ENCODE assay signal across 16 cellular contexts in genomic region chr17:68516732-68517131, GRCh38. TPM values are rescaled to one million over a fixed set of nuclear protein-coding genes. Genes with fewer than 3 reads are reported as not detected.
DNase-seq lines count a peak whose midpoint lies in the region; ATAC-seq and TF ChIP-seq lines count a peak whose summit lies in the region.
"Had no signal": no experiment of that assay in that cellular context is flagged by ENCODE, and none has a peak within 500 bp of the region (broad histone marks: within the 10 kb centered on the region; RNA-seq: fewer than 3 reads in every experiment).

No MANE protein-coding gene starts in this region.

- peaks cover 13 to 51% of the 10 kb centered on the region in 2 experiments for H3K79me1 ChIP-seq in IMR-90 (ENCODE audit: low read depth in 1 of 2, low read length in 2 of 2)

- intact Hi-C loops in IMR-90 (cut with micrococcal nuclease), result no loop called here

- POLR2A ChIA-PET in IMR-90 (lab: Charles Lee; ENCODE audit: unreplicated experiment) (no interaction called here), SK-N-SH (lab: Yijun Ruan, JAX) (no interaction called here)

- peaks cover 32% of the 10 kb centered on the region for H3K36me3 ChIP-seq in ACC112 (ENCODE audit: insufficient read depth, low read length)
- H3K36me3 ChIP-seq in IMR-90 (ENCODE audit: control insufficient read depth, insufficient read depth, low read length), result peaks cover 22% of the 10 kb centered on the region
- peaks cover 51 to 58% of the 10 kb centered on the region in 2 experiments for H3K36me3 ChIP-seq in SK-N-SH (replicated peaks in 1 of 2; ENCODE audit: control insufficient read depth in 1 of 2, insufficient read depth in 2 of 2, low read length in 1 of 2)

- CTCF ChIA-PET in IMR-90 (lab: Yijun Ruan, JAX) (no interaction called here), SK-N-SH (lab: Yijun Ruan, JAX) (interaction anchor here (0.9 kb wide), 1 partner anchor 9 kb away, joined by 4 read pairs; no protein-coding TSS in a partner anchor)

- H3K27ac ChIP-seq in ACC112 (ENCODE audit: low read depth, low read length) (peak overlapping the region; percentile 94; the same call in 1 of the 2 replicates), IMR-90 (ENCODE audit: insufficient read depth, low read length) (no peak overlapping the region), SK-N-SH (ENCODE audit: low read depth in 2 of 2, low read length in 1 of 2) (no peak overlapping the region)
- H3K27ac ChIP-seq: PC-9 had no signal

- no peak overlapping the region for H4K5ac ChIP-seq in IMR-90 (ENCODE audit: low read depth, low read length)

- no peak overlapping the region for H3K56ac ChIP-seq in IMR-90 (ENCODE audit: extremely low read depth, insufficient read depth, low read length)

- no peak for TF ChIP-seq POLR2A in IMR-90 (IDR thresholded peaks at IDR 0.05; ENCODE audit: low read depth, low read length)

- no peak for ATAC-seq in IMR-90 (ENCODE audit: low read depth)
- ATAC-seq: HCT116 had no signal

- no peak overlapping the region for H2BK120ac ChIP-seq in IMR-90 (ENCODE audit: low read depth, low read length)

- H3F3A ChIP-seq in SK-N-SH (replicated peaks; ENCODE audit: insufficient read depth), result peaks cover 3% of the 10 kb centered on the region

- H3K9ac ChIP-seq in IMR-90 (ENCODE audit: low read depth, low read length) (no peak overlapping the region), SK-N-SH (no peak overlapping the region)

- H2AK5ac ChIP-seq in IMR-90 (ENCODE audit: low read depth, low read length), result no peak overlapping the region

- H3K9me3 ChIP-seq in IMR-90 (ENCODE audit: control insufficient read depth, insufficient read depth, low read length), result no peaks in the 10 kb centered on the region
- H3K9me3 ChIP-seq in SK-N-SH, result no peaks in the 10 kb centered on the region

- H3K4me1 ChIP-seq in ACC112 (ENCODE audit: control insufficient read depth, insufficient read depth, low read length, unreplicated experiment) (peaks cover 23% of the 10 kb centered on the region), IMR-90 (ENCODE audit: control insufficient read depth, insufficient read depth, low read length) (peaks cover 1% of the 10 kb centered on the region; the same call in 1 of the 2 replicates), SK-N-SH (ENCODE audit: control insufficient read depth in 1 of 2, insufficient read depth in 2 of 2, low read depth in 1 of 2, low read length in 1 of 2) (peaks cover 17 to 21% of the 10 kb centered on the region in 2 experiments; a peak in 2 of 4 replicates)

- H2BK20ac ChIP-seq in IMR-90 (ENCODE audit: low read depth, low read length), result no peak overlapping the region

- BruUV-seq in IMR-90 (replicated peaks; lab: Mats Ljungman, UMichigan), result no TSS peak

- TF ChIP-seq CTCF in IMR-90 (conservative IDR thresholded peaks at IDR 0.05; ENCODE audit: low read depth, low read length) (no peak), fibroblast of the aortic adventitia (IDR thresholded peaks at IDR 0.05; ENCODE audit: insufficient read depth, low read length) (no peak), GM13977 (IDR thresholded peaks at IDR 0.05; ENCODE audit: extremely low read depth, insufficient read depth, missing control alignments) (no peak), SK-N-SH (IDR thresholded peaks at IDR 0.05) (no peak)

- DNase-seq in IMR-90, result peak; percentile 15
- peak; percentile 21 for DNase-seq in fibroblast of the aortic adventitia (ENCODE audit: low read depth)
- DNase-seq in renal cortical epithelial cell (ENCODE audit: low read depth), result peak; percentile 42
- no peak for DNase-seq in GM13977 (ENCODE audit: low spot score)
- DNase-seq in SK-N-SH, result no peak
- DNase-seq in KG1 (lab: John Stamatoyannopoulos, UW), result no peak
- DNase-seq: CD4-positive, alpha-beta T cell; DND-41; GDM1; MV-4-11; NCI-H1436 treated with DMSO at 0.1 percent for 48 hours; NCI-H2081; NCI-H2227 treated with DMSO at 0.1 percent for 48 hours; PC-9 had no signal

- H4K20me1 ChIP-seq in IMR-90 (ENCODE audit: insufficient read depth, low read length) (peaks cover 49% of the 10 kb centered on the region), SK-N-SH (ENCODE audit: insufficient read depth) (peaks cover 71% of the 10 kb centered on the region)

- H4K8ac ChIP-seq in IMR-90 (ENCODE audit: low read depth in 2 of 2, low read length in 2 of 2), result no peak overlapping the region

- no peak overlapping the region for H2BK5ac ChIP-seq in IMR-90 (ENCODE audit: low read depth, low read length, poor library complexity, severe bottlenecking)

- H4K91ac ChIP-seq in IMR-90 (ENCODE audit: insufficient read depth, low read depth, low read length), result no peak overlapping the region

- H3K9me1 ChIP-seq in IMR-90 (ENCODE audit: insufficient read depth, low read length), result peaks cover 6% of the 10 kb centered on the region

- H3K27me3 ChIP-seq in ACC112 (ENCODE audit: insufficient read depth, low read length) (no peaks in the 10 kb centered on the region), IMR-90 (ENCODE audit: control insufficient read depth, insufficient read depth, low read length) (no peaks in the 10 kb centered on the region), SK-N-SH (ENCODE audit: insufficient read depth) (no peaks in the 10 kb centered on the region)

- no CpG with 5 or more reads among the region's 1 CpG for WGBS in IMR-90 (ENCODE audit: extremely low coverage in 2 of 2, insufficient read length in 1 of 2), 2 experiments
- 78% methylated on average over 1 of the region's 1 CpG for WGBS in SK-N-SH (ENCODE audit: low lambda C conversion rate)

- H2BK15ac ChIP-seq in IMR-90 (ENCODE audit: low read depth, low read length), result no peak overlapping the region

- no peak overlapping the region for H3K23ac ChIP-seq in IMR-90 (ENCODE audit: low read depth, low read length)

- H3K18ac ChIP-seq in IMR-90 (ENCODE audit: low read depth, low read length), result no peak overlapping the region

- in situ Hi-C loops in IMR-90 (cut with MboI; ENCODE audit: low sequenced_read_pairs) (no loop called here), GM13977 (cut with MboI; ENCODE audit: low pct_unique_long_range_greater_than_20kb, low sequenced_read_pairs, unreplicated experiment) (no loop called here)

- H2AFZ ChIP-seq in ACC112 (ENCODE audit: low read length, unreplicated experiment) (no peak overlapping the region), IMR-90 (replicated peaks; ENCODE audit: low read length, poor library complexity) (no peak overlapping the region), SK-N-SH (ENCODE audit: low read depth) (no peak overlapping the region)
- H2AFZ ChIP-seq: PC-9 had no signal

- no peak overlapping the region for H3K14ac ChIP-seq in IMR-90 (replicated peaks; ENCODE audit: low read depth, low read length)

- H3K4me3 ChIP-seq in ACC112 (ENCODE audit: low read depth, low read length), result no peak overlapping the region
- H3K4me3 ChIP-seq in IMR-90 (ENCODE audit: insufficient read depth, low read depth, low read length), result no peak overlapping the region
- H3K4me3 ChIP-seq in fibroblast of the aortic adventitia (ENCODE audit: low read depth, low read length), result no peak overlapping the region
- no peak overlapping the region for H3K4me3 ChIP-seq in SK-N-SH (ENCODE audit: low read depth in 2 of 2, low read length in 1 of 2)
- H3K4me3 ChIP-seq: PC-9 had no signal

- no peak for TF ChIP-seq EP300 in SK-N-SH (IDR thresholded peaks at IDR 0.05; ENCODE audit: borderline replicate concordance in 1 of 2, low read depth in 1 of 2, low read length in 1 of 2)

- dilution Hi-C loops in IMR-90 (cut with HindIII; ENCODE audit: low sequenced_read_pairs, unreplicated experiment), result no loop called here

- no peaks in the 10 kb centered on the region for H3K9me2 ChIP-seq in SK-N-SH

- peaks cover 80% of the 10 kb centered on the region for H3K79me2 ChIP-seq in ACC112 (ENCODE audit: control insufficient read depth, insufficient read depth, low read length, unreplicated experiment)
- H3K79me2 ChIP-seq in SK-N-SH (ENCODE audit: insufficient read depth), result peaks cover 95% of the 10 kb centered on the region

- H3K4me2 ChIP-seq in IMR-90 (ENCODE audit: low read depth, low read length) (no peak overlapping the region), SK-N-SH (no peak overlapping the region)
- H3K4me2 ChIP-seq: PC-9 had no signal

- H3K4ac ChIP-seq in IMR-90 (ENCODE audit: low read depth, low read length), result no peak overlapping the region

- H2AK9ac ChIP-seq in IMR-90 (replicated peaks; ENCODE audit: low read depth, low read length, poor library complexity), result no peak overlapping the region

- TF ChIP-seq RAD21 in IMR-90 (IDR thresholded peaks at IDR 0.05; ENCODE audit: low read length) (no peak), SK-N-SH (IDR thresholded peaks at IDR 0.05; ENCODE audit: low read length) (no peak)

TF ChIP-seq in IMR-90, 13 proteins besides CTCF, POLR2A, EP300 and RAD21 (continues in another document):
- TF ChIP-seq MAZ (IDR thresholded peaks at IDR 0.05; ENCODE audit: borderline replicate concordance, low read depth, low read length) (no peak), SMC3 (IDR thresholded peaks at IDR 0.05; ENCODE audit: low read depth, low read length) (no peak), RFX5 (IDR thresholded peaks at IDR 0.05; ENCODE audit: low read depth, low read length) (no peak), MXI1 (IDR thresholded peaks at IDR 0.05; ENCODE audit: borderline replicate concordance, low read depth, low read length) (no peak)

TF ChIP-seq in SK-N-SH, 30 proteins besides CTCF, POLR2A, EP300 and RAD21 (continues in another document):
- TF ChIP-seq EZH2phosphoT487 (IDR thresholded peaks at IDR 0.05; ENCODE audit: borderline replicate concordance, low read depth) (no peak), FOXJ3 (CRISPR knock-in tag; IDR thresholded peaks at IDR 0.05) (no peak), NRF1 (IDR thresholded peaks at IDR 0.05; ENCODE audit: low read depth, low read length) (no peak)

RNA-seq across cellular contexts. Expression of gene PRKAR1A, which starts 4.5 kb away (rescaled TPM):
- 256 and 278 TPM in 2 replicates for total RNA-seq in IMR-90 (2012; rRNA removed)
- polyA plus RNA-seq in IMR-90 (2012; rRNA removed), result 138 and 145 TPM in 2 replicates
- 52.4 and 128 TPM in 2 replicates for polyA plus RNA-seq in IMR-90 (2012; cell fraction: cytosol; rRNA removed)
- polyA plus RNA-seq in IMR-90 (2012; cell fraction: nucleus; rRNA removed; ENCODE audit: low replicate concordance), result 58.9 and 125 TPM in 2 replicates
- 267 and 308 TPM in 2 replicates for total RNA-seq in fibroblast of the aortic adventitia (ENCODE audit: low replicate concordance)
- 297 and 322 TPM in 2 replicates for total RNA-seq in renal cortical epithelial cell
- 195 and 224 TPM in 2 replicates for polyA plus RNA-seq in SK-N-SH (2012; rRNA removed)
- 189 and 197 TPM in 2 replicates for polyA plus RNA-seq in SK-N-SH (2012; cell fraction: cytosol; rRNA removed)
- 116 and 207 TPM in 2 replicates for polyA plus RNA-seq in SK-N-SH (2012; cell fraction: nucleus; rRNA removed)

RNA-seq across cellular contexts. Expression of gene WIPI1, which starts 59.4 kb away (rescaled TPM):
- 74.2 and 129 TPM in 2 replicates for total RNA-seq in IMR-90 (2012; rRNA removed)
- polyA plus RNA-seq in IMR-90 (2012; rRNA removed), result 69.4 and 78.6 TPM in 2 replicates
- polyA plus RNA-seq in IMR-90 (2012; cell fraction: cytosol; rRNA removed), result 45.3 and 55.4 TPM in 2 replicates
- 42.7 and 88.2 TPM in 2 replicates for polyA plus RNA-seq in IMR-90 (2012; cell fraction: nucleus; rRNA removed; ENCODE audit: low replicate concordance)
- 78.1 and 84.9 TPM in 2 replicates for total RNA-seq in fibroblast of the aortic adventitia (ENCODE audit: low replicate concordance)
- 50.7 and 116 TPM in 2 replicates for total RNA-seq in renal cortical epithelial cell
- polyA plus RNA-seq in SK-N-SH (2012; rRNA removed), result 52.7 and 65.2 TPM in 2 replicates
- polyA plus RNA-seq in SK-N-SH (2012; cell fraction: cytosol; rRNA removed), result 49.1 and 55.1 TPM in 2 replicates
- polyA plus RNA-seq in SK-N-SH (2012; cell fraction: nucleus; rRNA removed), result 35.4 and 62.8 TPM in 2 replicates

Comparison
In these comparisons a context has a peak if more than half of its experiments do, and no peak if none do; other contexts are left out.
1. DNase-seq: peak in IMR-90 (single experiment), fibroblast of the aortic adventitia (single experiment) and renal cortical epithelial cell (single experiment); none in GM13977 (single experiment), SK-N-SH (single experiment) and KG1 (single experiment).